1 cellular context compared by ENCODE assay signal in genomic region chr1:109959632-109959973, GRCh38.
TF ChIP-seq lines count a peak whose summit lies in the region.

No MANE protein-coding gene starts in this region.

TF ChIP-seq in A549, 52 proteins besides CTCF, POLR2A, EP300 and RAD21 (continued from another document):
- peak; percentile 62; the same call in 1 of the 2 replicates for TF ChIP-seq HOXB13 (CRISPR knock-in tag; IDR thresholded peaks at IDR 0.05; ENCODE audit: low read depth)
- TF ChIP-seq PBX3 (IDR thresholded peaks at IDR 0.05), result no peak
